In genomic region chr12:569803-570236, GRCh38 we compare ENCODE assay signal across 8 cellular contexts.
DNase-seq lines count a peak whose midpoint lies in the region; TF ChIP-seq lines count a peak whose summit lies in the region.

No MANE protein-coding gene starts in this region.

- peaks cover 21% of the 10 kb centered on the region for H3K4me1 Mint-ChIP-seq in nephron

- DNase-seq in NCI-H187 (lab: John Stamatoyannopoulos, UW): peak; percentile 36 to 54
- DNase-seq in NCI-H187 treated with DMSO at 0.1 percent for 48 hours (lab: John Stamatoyannopoulos, UW): no peak
- DNase-seq in HuH-7.5 (ENCODE audit: low spot score): peak; percentile 94
- DNase-seq in RPMI7951 (ENCODE audit: low read depth): peak; percentile 78
- DNase-seq in activated effector memory CD4-positive, alpha-beta T cell treated with Interleukin-2 at 50 U/mL for 16 hours: peak; percentile 74
- DNase-seq in fibroblast of the aortic adventitia (ENCODE audit: low read depth): peak; percentile 81
- peak; percentile 77 for DNase-seq in stimulated activated naive CD4-positive, alpha-beta T cell treated with Interleukin-2 at 50 U/mL for 16 hours (lab: John Stamatoyannopoulos, UW)

- no peaks in the 10 kb centered on the region for H3K27me3 Mint-ChIP-seq in nephron (ENCODE audit: low read depth)

- peak overlapping the region in 2 of 3 experiments; percentile 37 to 42 for H3K27ac Mint-ChIP-seq in nephron

- H3K4me3 ChIP-seq in fibroblast of the aortic adventitia (ENCODE audit: low read depth, low read length): peak overlapping the region; percentile 71

- no peaks in the 10 kb centered on the region for H3K9me3 Mint-ChIP-seq in nephron

- H3K36me3 Mint-ChIP-seq in nephron (ENCODE audit: low read depth): no peaks in the 10 kb centered on the region

- peak overlapping the region; percentile 85 to 86 (median 86) for H3K4me3 Mint-ChIP-seq in nephron

- TF ChIP-seq CTCF in fibroblast of the aortic adventitia (IDR thresholded peaks at IDR 0.05; ENCODE audit: insufficient read depth, low read length) (peak; percentile 87), nephron (IDR thresholded peaks at IDR 0.05; ENCODE audit: unreplicated experiment in 3 of 3) (peak; percentile 92 to 96 (median 96))
